In the genomic region with DNA sequence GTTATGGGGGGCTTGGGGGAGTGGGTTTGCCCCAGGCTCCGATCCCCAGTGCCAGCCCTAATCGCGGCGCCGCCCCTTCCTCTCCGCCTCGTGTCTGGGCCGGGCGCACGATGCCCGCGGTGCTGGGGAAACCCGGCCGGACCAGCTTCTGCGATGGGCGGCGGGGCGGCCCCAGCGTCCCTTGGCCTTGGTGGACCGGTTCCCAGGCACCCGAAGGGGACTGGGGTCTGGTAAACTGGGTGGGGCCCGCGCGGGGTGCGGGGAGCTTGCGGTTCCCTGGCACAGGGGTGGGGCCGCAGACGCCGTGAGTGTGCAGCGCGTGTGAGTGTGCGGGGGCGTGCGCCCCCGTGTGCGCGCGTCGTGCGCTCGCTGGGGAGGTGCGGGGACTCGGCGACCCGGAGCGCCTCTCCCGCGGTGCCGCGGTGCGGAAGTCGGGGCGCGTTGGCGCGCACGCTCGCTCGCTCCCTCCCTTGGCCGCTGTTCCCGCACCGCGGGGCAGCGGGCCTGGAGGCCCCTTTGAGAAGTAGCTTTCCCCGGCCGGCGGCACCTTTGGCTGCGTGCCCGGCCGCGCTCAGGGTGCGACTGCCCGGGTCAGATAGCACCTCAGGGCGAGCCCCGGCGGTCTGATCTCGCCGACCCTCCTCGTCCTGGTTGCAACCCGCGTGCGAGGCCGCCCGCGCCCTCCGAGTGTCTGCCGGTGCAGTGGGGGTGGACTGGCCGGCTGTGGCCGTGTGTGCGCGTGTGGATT, we compare ENCODE assay signal across 1 cellular context.
TF ChIP-seq lines count a peak whose summit lies in the region.

No MANE protein-coding gene starts in this region.

TF ChIP-seq in HepG2, 621 proteins besides CTCF, POLR2A, EP300 and RAD21 (continued from another document and continues in another):
- TF ChIP-seq ZNF552 (CRISPR knock-in tag; IDR thresholded peaks at IDR 0.05; ENCODE audit: borderline replicate concordance) (peak; percentile 47; the same call in 1 of the 2 replicates), ETS1 (CRISPR knock-in tag; IDR thresholded peaks at IDR 0.05) (no peak), HNRNPL (IDR thresholded peaks at IDR 0.05; ENCODE audit: low read depth, low read length) (no peak), RARA (CRISPR knock-in tag; IDR thresholded peaks at IDR 0.05) (no peak), ZNF274 (CRISPR knock-in tag; IDR thresholded peaks at IDR 0.05) (peak; percentile 15; the same call in 1 of the 2 replicates), ZNF790 (CRISPR knock-in tag; IDR thresholded peaks at IDR 0.05; ENCODE audit: borderline replicate concordance) (no peak), ZBTB7A (CRISPR knock-in tag; IDR thresholded peaks at IDR 0.05) (no peak; the same call in 1 of the 2 replicates), HIVEP1 (CRISPR knock-in tag; IDR thresholded peaks at IDR 0.05) (0 out of 2 replicates have a peak, but pooled peaks have one; percentile 51), GATAD2A (CRISPR knock-in tag; IDR thresholded peaks at IDR 0.05) (no peak; the same call in 1 of the 2 replicates), ZFP82 (CRISPR knock-in tag; IDR thresholded peaks at IDR 0.05; ENCODE audit: borderline replicate concordance) (0 out of 2 replicates have a peak, but pooled peaks have one; percentile 66), ZBTB20 (CRISPR knock-in tag; IDR thresholded peaks at IDR 0.05; ENCODE audit: borderline replicate concordance, low read depth) (no peak; the same call in 1 of the 2 replicates), ZNF512 (CRISPR knock-in tag; IDR thresholded peaks at IDR 0.05) (no peak), EED (CRISPR knock-in tag; IDR thresholded peaks at IDR 0.05) (peak; percentile 59; the same call in 1 of the 2 replicates), ZNF605 (CRISPR knock-in tag; IDR thresholded peaks at IDR 0.05) (peak; percentile 78), ZNF24 (IDR thresholded peaks at IDR 0.05) (no peak), ZNF33A (CRISPR knock-in tag; IDR thresholded peaks at IDR 0.05; ENCODE audit: borderline replicate concordance) (no peak), JUN (CRISPR knock-in tag; IDR thresholded peaks at IDR 0.05) (no peak), ZIK1 (CRISPR knock-in tag; IDR thresholded peaks at IDR 0.05; ENCODE audit: borderline replicate concordance, low read depth) (0 out of 2 replicates have a peak, but pooled peaks have one; percentile 36), KDM3A (CRISPR knock-in tag; IDR thresholded peaks at IDR 0.05; ENCODE audit: low read depth) (no peak), ZNF782 (CRISPR knock-in tag; IDR thresholded peaks at IDR 0.05; ENCODE audit: borderline replicate concordance) (0 out of 2 replicates have a peak, but pooled peaks have one; percentile 38), ZNF598 (CRISPR knock-in tag; IDR thresholded peaks at IDR 0.05; ENCODE audit: borderline replicate concordance) (no peak; the same call in 1 of the 2 replicates), ZNF710 (CRISPR knock-in tag; IDR thresholded peaks at IDR 0.05; ENCODE audit: borderline replicate concordance) (no peak), ZNF816 (CRISPR knock-in tag; IDR thresholded peaks at IDR 0.05; ENCODE audit: borderline replicate concordance) (0 out of 2 replicates have a peak, but pooled peaks have one; percentile 16), FOXP4 (CRISPR knock-in tag; IDR thresholded peaks at IDR 0.05) (no peak), SYNCRIP (IDR thresholded peaks at IDR 0.05; ENCODE audit: insufficient read depth, low read depth, low read length) (no peak), SATB2 (CRISPR knock-in tag; IDR thresholded peaks at IDR 0.05) (no peak), MEIS1 (CRISPR knock-in tag; IDR thresholded peaks at IDR 0.05; ENCODE audit: borderline replicate concordance) (no peak), ZNF720 (CRISPR knock-in tag; IDR thresholded peaks at IDR 0.05) (no peak), CAMTA2 (CRISPR knock-in tag; IDR thresholded peaks at IDR 0.05; ENCODE audit: borderline replicate concordance) (no peak), ZNF124 (CRISPR knock-in tag; IDR thresholded peaks at IDR 0.05) (0 out of 2 replicates have a peak, but pooled peaks have one; percentile 48), MYNN (CRISPR knock-in tag; IDR thresholded peaks at IDR 0.05; ENCODE audit: low read depth) (no peak), CENPT (CRISPR knock-in tag; IDR thresholded peaks at IDR 0.05; ENCODE audit: low read depth) (0 out of 2 replicates have a peak, but pooled peaks have one; percentile 24)
- TF ChIP-seq, protein P1, sequence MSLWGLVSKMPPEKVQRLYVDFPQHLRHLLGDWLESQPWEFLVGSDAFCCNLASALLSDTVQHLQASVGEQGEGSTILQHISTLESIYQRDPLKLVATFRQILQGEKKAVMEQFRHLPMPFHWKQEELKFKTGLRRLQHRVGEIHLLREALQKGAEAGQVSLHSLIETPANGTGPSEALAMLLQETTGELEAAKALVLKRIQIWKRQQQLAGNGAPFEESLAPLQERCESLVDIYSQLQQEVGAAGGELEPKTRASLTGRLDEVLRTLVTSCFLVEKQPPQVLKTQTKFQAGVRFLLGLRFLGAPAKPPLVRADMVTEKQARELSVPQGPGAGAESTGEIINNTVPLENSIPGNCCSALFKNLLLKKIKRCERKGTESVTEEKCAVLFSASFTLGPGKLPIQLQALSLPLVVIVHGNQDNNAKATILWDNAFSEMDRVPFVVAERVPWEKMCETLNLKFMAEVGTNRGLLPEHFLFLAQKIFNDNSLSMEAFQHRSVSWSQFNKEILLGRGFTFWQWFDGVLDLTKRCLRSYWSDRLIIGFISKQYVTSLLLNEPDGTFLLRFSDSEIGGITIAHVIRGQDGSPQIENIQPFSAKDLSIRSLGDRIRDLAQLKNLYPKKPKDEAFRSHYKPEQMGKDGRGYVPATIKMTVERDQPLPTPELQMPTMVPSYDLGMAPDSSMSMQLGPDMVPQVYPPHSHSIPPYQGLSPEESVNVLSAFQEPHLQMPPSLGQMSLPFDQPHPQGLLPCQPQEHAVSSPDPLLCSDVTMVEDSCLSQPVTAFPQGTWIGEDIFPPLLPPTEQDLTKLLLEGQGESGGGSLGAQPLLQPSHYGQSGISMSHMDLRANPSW (CRISPR knock-in tag; IDR thresholded peaks at IDR 0.05; ENCODE audit: borderline replicate concordance) = no peak
- TF ChIP-seq, protein P2, sequence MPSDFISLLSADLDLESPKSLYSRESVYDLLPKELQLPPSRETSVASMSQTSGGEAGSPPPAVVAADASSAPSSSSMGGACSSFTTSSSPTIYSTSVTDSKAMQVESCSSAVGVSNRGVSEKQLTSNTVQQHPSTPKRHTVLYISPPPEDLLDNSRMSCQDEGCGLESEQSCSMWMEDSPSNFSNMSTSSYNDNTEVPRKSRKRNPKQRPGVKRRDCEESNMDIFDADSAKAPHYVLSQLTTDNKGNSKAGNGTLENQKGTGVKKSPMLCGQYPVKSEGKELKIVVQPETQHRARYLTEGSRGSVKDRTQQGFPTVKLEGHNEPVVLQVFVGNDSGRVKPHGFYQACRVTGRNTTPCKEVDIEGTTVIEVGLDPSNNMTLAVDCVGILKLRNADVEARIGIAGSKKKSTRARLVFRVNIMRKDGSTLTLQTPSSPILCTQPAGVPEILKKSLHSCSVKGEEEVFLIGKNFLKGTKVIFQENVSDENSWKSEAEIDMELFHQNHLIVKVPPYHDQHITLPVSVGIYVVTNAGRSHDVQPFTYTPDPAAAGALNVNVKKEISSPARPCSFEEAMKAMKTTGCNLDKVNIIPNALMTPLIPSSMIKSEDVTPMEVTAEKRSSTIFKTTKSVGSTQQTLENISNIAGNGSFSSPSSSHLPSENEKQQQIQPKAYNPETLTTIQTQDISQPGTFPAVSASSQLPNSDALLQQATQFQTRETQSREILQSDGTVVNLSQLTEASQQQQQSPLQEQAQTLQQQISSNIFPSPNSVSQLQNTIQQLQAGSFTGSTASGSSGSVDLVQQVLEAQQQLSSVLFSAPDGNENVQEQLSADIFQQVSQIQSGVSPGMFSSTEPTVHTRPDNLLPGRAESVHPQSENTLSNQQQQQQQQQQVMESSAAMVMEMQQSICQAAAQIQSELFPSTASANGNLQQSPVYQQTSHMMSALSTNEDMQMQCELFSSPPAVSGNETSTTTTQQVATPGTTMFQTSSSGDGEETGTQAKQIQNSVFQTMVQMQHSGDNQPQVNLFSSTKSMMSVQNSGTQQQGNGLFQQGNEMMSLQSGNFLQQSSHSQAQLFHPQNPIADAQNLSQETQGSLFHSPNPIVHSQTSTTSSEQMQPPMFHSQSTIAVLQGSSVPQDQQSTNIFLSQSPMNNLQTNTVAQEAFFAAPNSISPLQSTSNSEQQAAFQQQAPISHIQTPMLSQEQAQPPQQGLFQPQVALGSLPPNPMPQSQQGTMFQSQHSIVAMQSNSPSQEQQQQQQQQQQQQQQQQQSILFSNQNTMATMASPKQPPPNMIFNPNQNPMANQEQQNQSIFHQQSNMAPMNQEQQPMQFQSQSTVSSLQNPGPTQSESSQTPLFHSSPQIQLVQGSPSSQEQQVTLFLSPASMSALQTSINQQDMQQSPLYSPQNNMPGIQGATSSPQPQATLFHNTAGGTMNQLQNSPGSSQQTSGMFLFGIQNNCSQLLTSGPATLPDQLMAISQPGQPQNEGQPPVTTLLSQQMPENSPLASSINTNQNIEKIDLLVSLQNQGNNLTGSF (CRISPR knock-in tag; IDR thresholded peaks at IDR 0.05) = no peak
- TF ChIP-seq, protein P3, sequence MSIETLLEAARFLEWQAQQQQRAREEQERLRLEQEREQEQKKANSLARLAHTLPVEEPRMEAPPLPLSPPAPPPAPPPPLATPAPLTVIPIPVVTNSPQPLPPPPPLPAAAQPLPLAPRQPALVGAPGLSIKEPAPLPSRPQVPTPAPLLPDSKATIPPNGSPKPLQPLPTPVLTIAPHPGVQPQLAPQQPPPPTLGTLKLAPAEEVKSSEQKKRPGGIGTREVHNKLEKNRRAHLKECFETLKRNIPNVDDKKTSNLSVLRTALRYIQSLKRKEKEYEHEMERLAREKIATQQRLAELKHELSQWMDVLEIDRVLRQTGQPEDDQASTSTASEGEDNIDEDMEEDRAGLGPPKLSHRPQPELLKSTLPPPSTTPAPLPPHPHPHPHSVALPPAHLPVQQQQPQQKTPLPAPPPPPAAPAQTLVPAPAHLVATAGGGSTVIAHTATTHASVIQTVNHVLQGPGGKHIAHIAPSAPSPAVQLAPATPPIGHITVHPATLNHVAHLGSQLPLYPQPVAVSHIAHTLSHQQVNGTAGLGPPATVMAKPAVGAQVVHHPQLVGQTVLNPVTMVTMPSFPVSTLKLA (IDR thresholded peaks at IDR 0.05) = no peak
- TF ChIP-seq, protein P4, sequence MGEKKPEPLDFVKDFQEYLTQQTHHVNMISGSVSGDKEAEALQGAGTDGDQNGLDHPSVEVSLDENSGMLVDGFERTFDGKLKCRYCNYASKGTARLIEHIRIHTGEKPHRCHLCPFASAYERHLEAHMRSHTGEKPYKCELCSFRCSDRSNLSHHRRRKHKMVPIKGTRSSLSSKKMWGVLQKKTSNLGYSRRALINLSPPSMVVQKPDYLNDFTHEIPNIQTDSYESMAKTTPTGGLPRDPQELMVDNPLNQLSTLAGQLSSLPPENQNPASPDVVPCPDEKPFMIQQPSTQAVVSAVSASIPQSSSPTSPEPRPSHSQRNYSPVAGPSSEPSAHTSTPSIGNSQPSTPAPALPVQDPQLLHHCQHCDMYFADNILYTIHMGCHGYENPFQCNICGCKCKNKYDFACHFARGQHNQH (CRISPR knock-in tag; IDR thresholded peaks at IDR 0.05) = no peak; the same call in 1 of the 2 replicates
